8 cellular contexts compared by ENCODE assay signal in genomic region chr5:141512390-141513020, GRCh38. TPM values are rescaled to one million over a fixed set of nuclear protein-coding genes. Genes with fewer than 3 reads are reported as not detected.
DNase-seq lines count a peak whose midpoint lies in the region; ATAC-seq and TF ChIP-seq lines count a peak whose summit lies in the region.

No MANE protein-coding gene starts in this region.

- POLR2A ChIA-PET in T-cell (lab: Charles Lee): interaction anchor here in 1 of 2 donors (0.8 kb wide), 1 partner anchor 193 kb away, joined by 4 read pairs; no protein-coding TSS in a partner anchor

- peak; percentile 62 for DNase-seq in DMS79 treated with DMSO at 0.1 percent for 48 hours (lab: John Stamatoyannopoulos, UW)
- peak in 63 of 76 experiments; percentile 3 to 72 (median 42) for DNase-seq in HUDEP-2 (lab: John Stamatoyannopoulos, UW; ENCODE audit: unreplicated experiment in 76 of 76)
- peak; percentile 41 to 87 (median 74) for DNase-seq in T-cell
- peak in 37 of 56 donors; percentile 16 to 81 (median 52) for DNase-seq in amygdala (lab: John Stamatoyannopoulos, UW)
- DNase-seq in hepatocyte (ENCODE audit: low spot score): peak; percentile 90
- peak; percentile 88 for DNase-seq in sciatic nerve (ENCODE audit: low spot score)

- no peaks in the 10 kb centered on the region for H4K20me1 ChIP-seq in hepatocyte (ENCODE audit: insufficient read depth, poor library complexity, severe bottlenecking)

- CTCF ChIA-PET in T-cell (lab: Charles Lee): interaction anchor here (0.6 to 2.9 kb wide), 23 partner anchors 8 to 812 kb away, joined by 3 to 25 read pairs (median 3); partner anchors contain the start of genes PCDHGA10 (in 1 of the 2), PCDHGA12 (in 1 of the 2), PCDHGB3 (in 1 of the 2) and TAF7 (in 1 of the 2)

- H3K9me3 Mint-ChIP-seq in T-cell: no peaks in the 10 kb centered on the region

- peaks cover 27 to 41% (median 33%) of the 10 kb centered on the region in 3 donors for H3K4me1 Mint-ChIP-seq in T-cell

- H3K27me3 ChIP-seq in hepatocyte: no peaks in the 10 kb centered on the region

- H3K27ac ChIP-seq in hepatocyte: peak overlapping the region; percentile 97

- peaks cover 2% of the 10 kb centered on the region for H3K79me2 ChIP-seq in hepatocyte

- no peaks in the 10 kb centered on the region for H3K36me3 ChIP-seq in hepatocyte (replicated peaks; ENCODE audit: insufficient read depth, low read depth)

- ATAC-seq in T-cell (replicated peaks in 1 of 4): peak; percentile 45 to 64 (median 53)
- ATAC-seq in sciatic nerve: no peak
- ATAC-seq in GM19467 (IDR thresholded peaks at IDR 0.05; ENCODE audit: unreplicated experiment): no peak
- no peak for ATAC-seq in HG03521 (IDR thresholded peaks at IDR 0.05; ENCODE audit: unreplicated experiment)

- peak; percentile 92 for TF ChIP-seq CTCF in hepatocyte (IDR thresholded peaks at IDR 0.05; ENCODE audit: poor library complexity)

- H3K9me2 ChIP-seq in hepatocyte (replicated peaks; ENCODE audit: insufficient read depth): no peaks in the 10 kb centered on the region

- peak overlapping the region; percentile 34 to 80 for H3K27ac Mint-ChIP-seq in T-cell

- H3K4me3 Mint-ChIP-seq in T-cell: peak overlapping the region; percentile 80 to 91 (median 86)

- peaks cover 18% of the 10 kb centered on the region for H3K36me3 Mint-ChIP-seq in T-cell

- WGBS in hepatocyte (ENCODE audit: low lambda C conversion rate, missing lambda C conversion rate): 7% methylated on average over 32 of the region's 32 CpGs

- H3K27me3 Mint-ChIP-seq in T-cell: no peaks in the 10 kb centered on the region

- intact Hi-C loops in sciatic nerve (cut with DNase I): no loop called here

- peak overlapping the region; percentile 54 for H2AFZ ChIP-seq in hepatocyte

- no peaks in the 10 kb centered on the region for H3K9me3 ChIP-seq in hepatocyte (ENCODE audit: low read depth)

- peaks cover 40% of the 10 kb centered on the region for H3K4me1 ChIP-seq in hepatocyte (ENCODE audit: insufficient read depth)

- peak overlapping the region; percentile 94 for H3K4me2 ChIP-seq in hepatocyte

- peak overlapping the region; percentile 39 for H3K4me3 ChIP-seq in hepatocyte

RNA-seq across cellular contexts. Expression of gene PCDHGC5, which starts 23.6 kb away (rescaled TPM):
- total RNA-seq in T-cell (not detected), hepatocyte (0.92 and 1.1 TPM in 2 replicates), sciatic nerve (3.8 TPM)
- 0.16 TPM in 1 of 2 replicates, not detected in the other for polyA plus RNA-seq in hepatocyte

RNA-seq across cellular contexts. Expression of gene PCDHGC4, which starts 27.7 kb away (rescaled TPM):
- total RNA-seq in T-cell (under 1 TPM in 2 of 5 donors, not detected in 3; 0.18 to 0.51 TPM), hepatocyte (0.44 and 1.5 TPM in 2 replicates), sciatic nerve (4.5 TPM)
- polyA plus RNA-seq in hepatocyte: 0.15 and 0.35 TPM in 2 replicates

RNA-seq across cellular contexts. Expression of gene PCDHGC3, which starts 36.7 kb away (rescaled TPM):
- total RNA-seq in T-cell: under 1 TPM in 4 of 5 donors, not detected in 1; 0.12 to 0.30 (median 0.24) TPM
- 16.9 and 18.9 TPM in 2 replicates for total RNA-seq in hepatocyte
- 35.8 and 40.8 TPM in 2 replicates for polyA plus RNA-seq in hepatocyte
- total RNA-seq in sciatic nerve: 71.4 TPM

Comparison
In these comparisons a context has a peak if more than half of its experiments do, and no peak if none do; other contexts are left out.
1. ATAC-seq: peak in T-cell (4 of 4); none in sciatic nerve (single experiment), GM19467 (single experiment) and HG03521 (single experiment).
2. RNA of gene PCDHGC3, which starts 36.7 kb away (total RNA-seq): 71.4 TPM in sciatic nerve (single experiment) and 16.9 to 18.9 TPM in hepatocyte; 0.12 to 0.30 TPM in T-cell; every median in the first group is over 10 times any median in the second.
3. Peak in every context shown above with its lines, with median percentiles within 50 percentile points of each other: DNase-seq.